27 cellular contexts compared by ENCODE assay signal in genomic region chr6:165019681-165020080, GRCh38.
"Had no signal": no experiment of that assay in that cellular context is flagged by ENCODE, and none has a peak within 500 bp of the region (broad histone marks: within the 10 kb centered on the region; RNA-seq: fewer than 3 reads in every experiment).

No MANE protein-coding gene starts in this region.

- H3K27ac ChIP-seq: stomach, suprapubic skin, testis, thoracic aorta, thyroid gland, tibial artery, tibial nerve, transverse colon, upper lobe of left lung, upper lobe of right lung, uterus, vagina had no signal

- FAIRE-seq: urothelium cell line had no signal

- H3K36me3 ChIP-seq: stomach, suprapubic skin, thoracic aorta, thyroid gland, tibial artery, tibial nerve, transverse colon, upper lobe of left lung, upper lobe of right lung, uterus, vagina had no signal

- H3K9me3 ChIP-seq: stomach, testis, thoracic aorta, thyroid gland, tibial artery, tibial nerve, transverse colon, upper lobe of left lung, upper lobe of right lung, uterus, vagina had no signal

- H3K4me3 ChIP-seq: stomach, suprapubic skin, testis, thoracic aorta, thyroid gland, tibial artery, tibial nerve, transverse colon, upper lobe of left lung, upper lobe of right lung, uterus, vagina had no signal

- ATAC-seq: stimulated activated effector memory CD8-positive, alpha-beta T cell treated with anti-CD3 and anti-CD28 coated beads, Interleukin-12 subunit alpha, Interleukin-12 subunit beta, amount 100 ng/mL, for 72 hours; stimulated activated memory B cell treated with anti-CD40 and anti-IgM and Interleukin-4, amounts not matched to agents 10 μg/mL and 1 μg/mL and 100 μg/mL, for 72 hours; stimulated activated naive B cell treated with anti-CD40 and anti-IgM and Interleukin-4, amounts not matched to agents 10 μg/mL and 1 μg/mL and 100 μg/mL, for 72 hours; stimulated activated naive CD8-positive, alpha-beta T cell treated with anti-CD3 and anti-CD28 coated beads, Interleukin-15, amount 100 ng/mL, for 72 hours; stimulated activated naive CD8-positive, alpha-beta T cell treated with anti-CD3 and anti-CD28 coated beads, Interleukin-15, Interleukin-2, amounts not matched to agents 100 U/mL and 50 U/mL, for 24 hours; upper lobe of right lung had no signal

- DNase-seq: stimulated activated CD4-positive, alpha-beta T cell treated with anti-CD3 and anti-CD28 coated beads, Interleukin-2, amount 100 ng/mL, for 48 hours; stimulated activated CD4-positive, alpha-beta T cell treated with anti-CD3 and anti-CD28 coated beads, Interleukin-4, amount 100 ng/mL, for 1 hour; stimulated activated CD4-positive, alpha-beta T cell treated with anti-CD3 and anti-CD28 coated beads, Interleukin-4, amount 100 ng/mL, for 24 hours; stimulated activated CD4-positive, alpha-beta T cell treated with anti-CD3 and anti-CD28 coated beads, Interleukin-4, amount 100 ng/mL, for 4 hours; stimulated activated CD8-positive, alpha-beta memory T cell treated with anti-CD3 and anti-CD28 coated beads, Interleukin-4, amount 100 ng/mL, for 48 hours; stimulated activated naive B cell treated with anti-CD40 and anti-IgM and Interleukin-4, amounts not matched to agents 10 μg/mL and 1 μg/mL and 100 μg/mL, for 72 hours; stimulated activated naive CD4-positive, alpha-beta T cell; stimulated activated naive CD4-positive, alpha-beta T cell treated with Interleukin-2 at 50 U/mL for 16 hours; stimulated activated naive CD8-positive, alpha-beta T cell treated with anti-CD3 and anti-CD28 coated beads, Interleukin-15, amount 100 ng/mL, for 72 hours; stimulated activated naive CD8-positive, alpha-beta T cell treated with anti-CD3 and anti-CD28 coated beads, Interleukin-15, Interleukin-2, amounts not matched to agents 100 U/mL and 50 U/mL, for 24 hours; stomach; substantia nigra; testis; thyroid gland; tibial artery; transverse colon; trophoblast cell; upper lobe of left lung; upper lobe of right lung; uterus had no signal

- H3K4me1 ChIP-seq: stomach, suprapubic skin, testis, thyroid gland, tibial artery, tibial nerve, transverse colon, upper lobe of left lung, upper lobe of right lung, uterus, vagina had no signal

- H3K27me3 ChIP-seq: stomach, suprapubic skin, testis, thyroid gland, tibial artery, tibial nerve, transverse colon, upper lobe of left lung, upper lobe of right lung, uterus, vagina had no signal
